Comparison of ENCODE assay signal across 11 cellular contexts in genomic region chr22:17970205-17970708, GRCh38. TPM values are rescaled to one million over a fixed set of nuclear protein-coding genes. Genes with fewer than 3 reads are reported as not detected.
DNase-seq lines count a peak whose midpoint lies in the region; ATAC-seq, FAIRE-seq and TF ChIP-seq lines count a peak whose summit lies in the region.
"Had no signal": no experiment of that assay in that cellular context is flagged by ENCODE, and none has a peak within 500 bp of the region (broad histone marks: within the 10 kb centered on the region; RNA-seq: fewer than 3 reads in every experiment).

No MANE protein-coding gene starts in this region.

- TF ChIP-seq RAD21 in K562 (CRISPR knock-in tag; conservative IDR thresholded peaks at IDR 0.05 in 1 of 2, IDR thresholded peaks at IDR 0.05 in 1 of 2): no peak

- H3K27ac Mint-ChIP-seq in activated CD8-positive, alpha-beta T cell treated with anti-CD3 and anti-CD28 coated beads for 36 hours: no peak overlapping the region
- no peak overlapping the region for H3K27ac Mint-ChIP-seq in CD8-positive, alpha-beta T cell

- no peak overlapping the region for H3K4me3 Mint-ChIP-seq in activated CD8-positive, alpha-beta T cell treated with anti-CD3 and anti-CD28 coated beads for 36 hours
- H3K4me3 Mint-ChIP-seq in CD8-positive, alpha-beta T cell: no peak overlapping the region

- intact Hi-C loops in K562 (cut with micrococcal nuclease): no loop called here
- intact Hi-C loops in lower lobe of right lung (cut with DNase I): no loop called here
- intact Hi-C loops in activated CD8-positive, alpha-beta T cell treated with anti-CD3 and anti-CD28 coated beads for 36 hours (cut with micrococcal nuclease): no loop called here
- intact Hi-C loops in CD8-positive, alpha-beta T cell (cut with DNase I, micrococcal nuclease): no loop called here

- peak overlapping the region in 1 of 2 experiments; percentile 84; a peak in 2 of 4 replicates for H3K9ac ChIP-seq in K562 (ENCODE audit: insufficient read depth in 1 of 2, low read depth in 2 of 2, low read length in 2 of 2)

- ATAC-seq in K562 (peak; percentile 68), lower lobe of right lung (no peak)
- no peak for ATAC-seq in activated CD8-positive, alpha-beta T cell treated with anti-CD3 and anti-CD28 coated beads for 36 hours
- no peak for ATAC-seq in CD8-positive, alpha-beta T cell
- ATAC-seq: body of pancreas had no signal

- no peaks in the 10 kb centered on the region for H3K9me3 Mint-ChIP-seq in activated CD8-positive, alpha-beta T cell treated with anti-CD3 and anti-CD28 coated beads for 36 hours
- no peaks in the 10 kb centered on the region for H3K9me3 Mint-ChIP-seq in CD8-positive, alpha-beta T cell

- H4K20me1 ChIP-seq in K562 (replicated peaks; ENCODE audit: control insufficient read depth, insufficient read depth, low read length): peaks cover 20% of the 10 kb centered on the region; the same call in 1 of the 2 replicates

- TF ChIP-seq EP300 in K562 (IDR thresholded peaks at IDR 0.05; ENCODE audit: low read length): 0 out of 2 replicates have a peak, but pooled peaks have one; percentile 19

- TF ChIP-seq CTCF in BE2C (IDR thresholded peaks at IDR 0.05; ENCODE audit: low read depth, low read length): no peak
- no peak for TF ChIP-seq CTCF in K562 (IDR thresholded peaks at IDR 0.05 in 2 of 3, conservative IDR thresholded peaks at IDR 0.05 in 1 of 3; ENCODE audit: insufficient read depth in 2 of 3, low read depth in 1 of 3, low read length in 3 of 3)
- TF ChIP-seq CTCF in lower lobe of right lung (IDR thresholded peaks at IDR 0.05): no peak
- TF ChIP-seq CTCF in activated CD8-positive, alpha-beta T cell treated with anti-CD3 and anti-CD28 coated beads for 36 hours (IDR thresholded peaks at IDR 0.05): no peak
- no peak for TF ChIP-seq CTCF in CD8-positive, alpha-beta T cell (IDR thresholded peaks at IDR 0.05)

- H3K9me3 ChIP-seq in BE2C: no peaks in the 10 kb centered on the region
- no peaks in the 10 kb centered on the region for H3K9me3 ChIP-seq in K562 (replicated peaks; ENCODE audit: control insufficient read depth, insufficient read depth, low read depth, low read length)
- H3K9me3 ChIP-seq in lower lobe of right lung: no peaks in the 10 kb centered on the region
- H3K9me3 ChIP-seq in CD8-positive, alpha-beta T cell (ENCODE audit: low read length): no peaks in the 10 kb centered on the region
- H3K9me3 ChIP-seq: body of pancreas had no signal

- H3K4me2 ChIP-seq in K562 (ENCODE audit: insufficient read depth, low read length): peak overlapping the region; percentile 41

- in situ Hi-C loops in K562 (cut with MboI): no loop called here

- FAIRE-seq in K562 (lab: Jason Lieb, UNC): peak; percentile 57
- FAIRE-seq: frontal cortex had no signal

- BruUV-seq in K562 (replicated peaks; lab: Mats Ljungman, UMichigan): no TSS peak

- WGBS in K562 (ENCODE audit: insufficient coverage, low coverage, missing lambda C conversion rate): 37% methylated on average over 10 of the region's 10 CpGs

- CTCF ChIA-PET in K562 (lab: Yijun Ruan, JAX; ENCODE audit: low intra/inter-chr PET ratio): no interaction called here
- CTCF ChIA-PET in activated CD8-positive, alpha-beta T cell treated with anti-CD3 and anti-CD28 coated beads for 36 hours (lab: Charles Lee): no interaction called here
- CTCF ChIA-PET in CD8-positive, alpha-beta T cell (lab: Charles Lee): interaction anchor here (0.9 kb wide), 1 partner anchor 15 kb away, joined by 4 read pairs; no protein-coding TSS in a partner anchor

- no peak for TF ChIP-seq POLR2A in K562 (conservative IDR thresholded peaks at IDR 0.05)

- H3K4me1 ChIP-seq in BE2C (peaks cover 14% of the 10 kb centered on the region), K562 (replicated peaks in 1 of 2; ENCODE audit: control insufficient read depth in 2 of 2, insufficient read depth in 2 of 2, low read length in 2 of 2) (peaks cover 20% of the 10 kb centered on the region in 2 experiments), lower lobe of right lung (peaks cover 38% of the 10 kb centered on the region)
- no peaks in the 10 kb centered on the region for H3K4me1 ChIP-seq in CD8-positive, alpha-beta T cell (ENCODE audit: insufficient read depth, low read length)

- H3K4me3 ChIP-seq in BE2C (ENCODE audit: low read depth, low read length) (no peak overlapping the region), K562 (no peak overlapping the region), lower lobe of right lung (no peak overlapping the region)
- H3K4me3 ChIP-seq in CD8-positive, alpha-beta T cell (ENCODE audit: low read depth, low read length): no peak overlapping the region
- H3K4me3 ChIP-seq: body of pancreas had no signal

- no peak overlapping the region for H3K27ac ChIP-seq in K562 (ENCODE audit: extremely low read depth, low read depth, low read length)
- peak overlapping the region; percentile 21 for H3K27ac ChIP-seq in lower lobe of right lung
- H3K27ac ChIP-seq in CD8-positive, alpha-beta T cell (ENCODE audit: low read depth, low read length): no peak overlapping the region

- H2AFZ ChIP-seq in K562 (ENCODE audit: low read depth, low read length): no peak overlapping the region

- H3K27me3 ChIP-seq in BE2C (no peaks in the 10 kb centered on the region), K562 (ENCODE audit: control insufficient read depth in 2 of 2, insufficient read depth in 2 of 2, low read length in 2 of 2) (no peaks in the 10 kb centered on the region), lower lobe of right lung (ENCODE audit: low read depth) (no peaks in the 10 kb centered on the region)
- no peaks in the 10 kb centered on the region for H3K27me3 ChIP-seq in CD8-positive, alpha-beta T cell (ENCODE audit: insufficient read depth, low read length)
- H3K27me3 ChIP-seq: body of pancreas had no signal

- H3K9me1 ChIP-seq in K562 (ENCODE audit: control insufficient read depth, insufficient read depth, low read length): peaks cover 7% of the 10 kb centered on the region

- H3K27me3 Mint-ChIP-seq in activated CD8-positive, alpha-beta T cell treated with anti-CD3 and anti-CD28 coated beads for 36 hours: no peaks in the 10 kb centered on the region
- no peaks in the 10 kb centered on the region for H3K27me3 Mint-ChIP-seq in CD8-positive, alpha-beta T cell (ENCODE audit: low read depth)

- peaks cover 3% of the 10 kb centered on the region; the same call in 1 of the 2 replicates for H3K36me3 ChIP-seq in BE2C
- peaks cover 2% of the 10 kb centered on the region; the same call in 1 of the 3 replicates for H3K36me3 ChIP-seq in K562 (ENCODE audit: control insufficient read depth, insufficient read depth, low read length)
- no peaks in the 10 kb centered on the region for H3K36me3 ChIP-seq in lower lobe of right lung
- H3K36me3 ChIP-seq in CD8-positive, alpha-beta T cell (ENCODE audit: insufficient read depth, low read length): no peaks in the 10 kb centered on the region

- POLR2A ChIA-PET in K562 (lab: Yijun Ruan, JAX): interaction anchor here (0.6 to 2.2 kb wide), 5 partner anchors 10 to 1528 kb away, joined by 3 to 11 read pairs (median 3); no protein-coding TSS in a partner anchor
- POLR2A ChIA-PET in activated CD8-positive, alpha-beta T cell treated with anti-CD3 and anti-CD28 coated beads for 36 hours (lab: Charles Lee): no interaction called here
- POLR2A ChIA-PET in CD8-positive, alpha-beta T cell (lab: Charles Lee): no interaction called here

- peaks cover 1% of the 10 kb centered on the region for H3K36me3 Mint-ChIP-seq in activated CD8-positive, alpha-beta T cell treated with anti-CD3 and anti-CD28 coated beads for 36 hours (ENCODE audit: low read depth)
- H3K36me3 Mint-ChIP-seq in CD8-positive, alpha-beta T cell: peaks cover 2% of the 10 kb centered on the region

- peaks cover 4% of the 10 kb centered on the region for H3K4me1 Mint-ChIP-seq in activated CD8-positive, alpha-beta T cell treated with anti-CD3 and anti-CD28 coated beads for 36 hours (ENCODE audit: low read depth)
- peaks cover 2% of the 10 kb centered on the region for H3K4me1 Mint-ChIP-seq in CD8-positive, alpha-beta T cell (ENCODE audit: low read depth)

- peaks cover 16% of the 10 kb centered on the region for H3K79me2 ChIP-seq in K562 (ENCODE audit: control insufficient read depth, insufficient read depth, low read length)

- peak; percentile 32 for DNase-seq in BE2C
- peak; percentile 54 for DNase-seq in NCI-H1694 treated with DMSO at 0.1 percent for 48 hours (lab: John Stamatoyannopoulos, UW)
- DNase-seq in K562 (ENCODE audit: extremely low read depth in 1 of 4, low spot score in 3 of 4): peak; percentile 46 to 78 (median 58)
- no peak for DNase-seq in lower lobe of right lung
- no peak for DNase-seq in NCI-H774 (lab: John Stamatoyannopoulos, UW)
- DNase-seq in activated CD8-positive, alpha-beta T cell treated with anti-CD3 and anti-CD28 coated beads for 36 hours: no peak
- DNase-seq in CD8-positive, alpha-beta T cell: no peak
- no peak for DNase-seq in DMS53 (lab: John Stamatoyannopoulos, UW)
- DNase-seq: body of pancreas; stimulated activated naive CD4-positive, alpha-beta T cell had no signal

RNA-seq across cellular contexts. Expression of gene MICAL3, which starts 54.1 kb away (rescaled TPM):
- polyA plus RNA-seq in BE2C (2012; ENCODE audit: insufficient read depth, insufficient read length, low read depth): 34.3 TPM
- 186 and 197 TPM in 2 replicates for total RNA-seq in K562 (2011; cell fraction: chromatin; rRNA removed; ENCODE audit: low replicate concordance)
- 71.9 and 74.6 TPM in 2 replicates for total RNA-seq in K562 (2011; cell fraction: nucleolus; rRNA removed)
- 116 and 129 TPM in 2 replicates for total RNA-seq in K562 (2011; cell fraction: nucleoplasm; rRNA removed)
- 9.5 and 14.0 TPM in 2 replicates for total RNA-seq in K562 (2014; rRNA removed)
- total RNA-seq in K562 (2014; rRNA removed; fragmentation: Illumina TruSeq; extraction: Trizol): 15.7 and 17.8 TPM in 2 replicates
- 9.3 and 10.3 TPM in 2 replicates for total RNA-seq in K562 (2015; rRNA removed; fragmentation: Illumina TruSeq; extraction: Trizol)
- total RNA-seq in K562 (2021): 32.1 and 36.0 TPM in 2 replicates
- 12.3 and 14.2 TPM in 2 replicates for polyA plus RNA-seq in K562 (2011; rRNA removed)
- polyA plus RNA-seq in K562 (2011; cell fraction: cytosol; rRNA removed): 5.0 and 6.0 TPM in 2 replicates
- polyA plus RNA-seq in K562 (2011; cell fraction: nucleus; rRNA removed): 39.1 and 45.0 TPM in 2 replicates
- 16.9 and 18.8 TPM in 2 replicates for polyA plus RNA-seq in K562 (2012)
- 22.3 and 27.0 TPM in 2 replicates for polyA plus RNA-seq in K562 (2014; fragmentation: Illumina TruSeq; extraction: Trizol)
- polyA plus RNA-seq in K562 (2014; fragmentation: Nextera tagmentation; extraction: Ambion mirVana): under 1 TPM; 0.53 to 0.56 TPM
- polyA plus RNA-seq in K562 (2014; rRNA removed): 13.9 and 15.2 TPM in 2 replicates
- polyA minus RNA-seq in K562 (2011; rRNA and poly(A)+ RNA removed): 30.0 and 32.4 TPM in 2 replicates
- 14.7 and 15.1 TPM in 2 replicates for polyA minus RNA-seq in K562 (2011; cell fraction: cytosol; rRNA and poly(A)+ RNA removed)
- polyA minus RNA-seq in K562 (2011; cell fraction: nucleus; rRNA and poly(A)+ RNA removed): 25.6 and 42.9 TPM in 2 replicates
- 23.5 TPM for total RNA-seq in lower lobe of right lung
- total RNA-seq in activated CD8-positive, alpha-beta T cell treated with anti-CD3 and anti-CD28 coated beads for 36 hours: 10 to 100 TPM; 31.6 to 32.4 TPM
- 10 to 100 TPM in 1 of 2 experiments, 1 to 10 TPM in 1; 7.0 to 11.7 TPM for total RNA-seq in CD8-positive, alpha-beta T cell

Comparison
In these comparisons a context has a peak if more than half of its experiments do, and no peak if none do; other contexts are left out.
1. DNase-seq: peak in BE2C (single experiment), NCI-H1694 treated with DMSO at 0.1 percent for 48 hours (single experiment) and K562 (4 of 4); none in lower lobe of right lung (single experiment), NCI-H774 (single experiment), activated CD8-positive, alpha-beta T cell treated with anti-CD3 and anti-CD28 coated beads for 36 hours (single experiment), CD8-positive, alpha-beta T cell (0 of 7) and DMS53 (single experiment).